8 cellular contexts compared by ENCODE assay signal in the genomic region with DNA sequence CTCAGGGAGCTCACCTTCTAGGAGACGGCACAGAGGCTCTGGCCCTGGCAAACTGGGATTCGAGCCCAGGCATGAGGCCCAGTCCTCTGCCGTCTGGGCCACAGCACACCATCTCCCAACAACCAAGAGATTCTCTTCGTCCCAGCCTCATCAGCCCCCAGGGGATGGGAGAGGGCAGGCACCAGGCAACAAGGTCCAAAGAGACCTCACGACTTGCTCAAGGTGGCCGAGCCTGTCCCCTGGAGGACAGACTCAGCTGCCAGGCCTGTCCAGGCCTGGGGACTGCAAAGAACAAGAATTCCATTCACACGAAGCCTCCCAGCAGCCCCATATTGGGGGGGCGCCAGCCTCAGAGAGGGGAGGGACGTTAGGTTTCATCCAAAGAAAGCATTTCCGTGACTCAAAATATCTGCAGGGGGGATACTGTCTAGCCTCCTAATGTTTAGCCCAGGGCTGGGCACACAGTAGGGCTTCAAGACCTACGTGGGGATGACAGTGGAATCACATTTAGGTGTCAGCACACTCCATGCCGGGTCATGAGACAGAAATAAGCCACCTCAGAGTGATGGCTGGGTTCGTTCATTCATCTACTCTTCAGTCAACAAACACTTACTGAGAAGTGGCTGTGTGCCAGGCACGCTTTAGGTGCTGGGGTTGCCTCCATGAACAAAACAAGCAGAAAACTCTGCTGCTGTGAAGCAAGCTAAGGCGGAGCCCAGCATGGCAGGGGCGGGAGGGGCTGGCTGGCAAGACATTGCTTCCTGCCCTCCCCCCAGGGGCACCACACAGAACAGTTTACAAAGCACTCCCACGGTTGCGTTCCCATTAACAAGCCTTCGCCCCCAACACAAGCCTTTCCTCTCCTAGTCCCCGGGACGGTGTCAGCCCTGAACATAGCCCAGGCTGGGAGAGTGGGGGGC. TPM values are rescaled to one million over a fixed set of nuclear protein-coding genes. Genes with fewer than 3 reads are reported as not detected.
DNase-seq lines count a peak whose midpoint lies in the region; ATAC-seq and TF ChIP-seq lines count a peak whose summit lies in the region.

No MANE protein-coding gene starts in this region.

- no peak overlapping the region for H3K4me3 ChIP-seq in lower lobe of right lung
- no peak overlapping the region for H3K4me3 ChIP-seq in vagina

- H3K4me1 Mint-ChIP-seq in activated T-helper 2 cell treated with anti-CD3 and anti-CD28 coated beads, Interferon-gamma antibody, Interleukin-2, Interleukin-4, amounts not matched to agents 10 μg/mL and 5 μg/mL and 100 μg/mL, durations not matched to agents 14 hours and 24 hours and 36 hours (ENCODE audit: low read depth): peaks cover 37% of the 10 kb centered on the region

- TF ChIP-seq CTCF in lower lobe of right lung (IDR thresholded peaks at IDR 0.05) (no peak), vagina (IDR thresholded peaks at IDR 0.05) (no peak)

- H3K27ac Mint-ChIP-seq in activated T-helper 2 cell treated with anti-CD3 and anti-CD28 coated beads, Interferon-gamma antibody, Interleukin-2, Interleukin-4, amounts not matched to agents 10 μg/mL and 5 μg/mL and 100 μg/mL, durations not matched to agents 14 hours and 24 hours and 36 hours: no peak overlapping the region

- H3K4me3 Mint-ChIP-seq in activated T-helper 2 cell treated with anti-CD3 and anti-CD28 coated beads, Interferon-gamma antibody, Interleukin-2, Interleukin-4, amounts not matched to agents 10 μg/mL and 5 μg/mL and 100 μg/mL, durations not matched to agents 14 hours and 24 hours and 36 hours (ENCODE audit: low read depth): peak overlapping the region; percentile 47

- H3K27me3 Mint-ChIP-seq in activated T-helper 2 cell treated with anti-CD3 and anti-CD28 coated beads, Interferon-gamma antibody, Interleukin-2, Interleukin-4, amounts not matched to agents 10 μg/mL and 5 μg/mL and 100 μg/mL, durations not matched to agents 14 hours and 24 hours and 36 hours (ENCODE audit: low read depth): peaks cover 14% of the 10 kb centered on the region

- peaks cover 4% of the 10 kb centered on the region for H3K36me3 Mint-ChIP-seq in activated T-helper 2 cell treated with anti-CD3 and anti-CD28 coated beads, Interferon-gamma antibody, Interleukin-2, Interleukin-4, amounts not matched to agents 10 μg/mL and 5 μg/mL and 100 μg/mL, durations not matched to agents 14 hours and 24 hours and 36 hours (ENCODE audit: low read depth)

- H3K36me3 ChIP-seq in lower lobe of right lung (no peaks in the 10 kb centered on the region), vagina (no peaks in the 10 kb centered on the region)

- H3K9me3 ChIP-seq in lower lobe of right lung (no peaks in the 10 kb centered on the region), vagina (no peaks in the 10 kb centered on the region)

- ATAC-seq in lower lobe of right lung (no peak), HG02973 (IDR thresholded peaks at IDR 0.05; ENCODE audit: unreplicated experiment) (no peak), GM19328 (IDR thresholded peaks at IDR 0.05; ENCODE audit: unreplicated experiment) (no peak)

- TF ChIP-seq POLR2A in vagina (IDR thresholded peaks at IDR 0.05): no peak

- intact Hi-C loops in activated T-helper 2 cell treated with anti-CD3 and anti-CD28 coated beads, Interferon-gamma antibody, Interleukin-2, Interleukin-4, amounts not matched to agents 10 μg/mL and 5 μg/mL and 100 μg/mL, durations not matched to agents 14 hours and 24 hours and 36 hours (cut with micrococcal nuclease): no loop called here
- intact Hi-C loops in lower lobe of right lung (cut with DNase I): no loop called here
- intact Hi-C loops in vagina (cut with DNase I): no loop called here

- no peaks in the 10 kb centered on the region for H3K9me3 Mint-ChIP-seq in activated T-helper 2 cell treated with anti-CD3 and anti-CD28 coated beads, Interferon-gamma antibody, Interleukin-2, Interleukin-4, amounts not matched to agents 10 μg/mL and 5 μg/mL and 100 μg/mL, durations not matched to agents 14 hours and 24 hours and 36 hours

- H3K27me3 ChIP-seq in lower lobe of right lung (ENCODE audit: low read depth): no peaks in the 10 kb centered on the region
- H3K27me3 ChIP-seq in vagina: peaks cover 5% of the 10 kb centered on the region

- H3K27ac ChIP-seq in lower lobe of right lung (peak overlapping the region; percentile 62), vagina (peak overlapping the region; percentile 33)

- peaks cover 55% of the 10 kb centered on the region for H3K4me1 ChIP-seq in lower lobe of right lung
- H3K4me1 ChIP-seq in vagina: peaks cover 62% of the 10 kb centered on the region

- peak; percentile 34 for DNase-seq in DMS153 treated with DMSO at 0.1 percent for 48 hours (lab: John Stamatoyannopoulos, UW; ENCODE audit: unreplicated experiment)
- peak; percentile 62 for DNase-seq in NCI-H226
- DNase-seq in activated T-helper 2 cell treated with anti-CD3 and anti-CD28 coated beads, Interferon-gamma antibody, Interleukin-2, Interleukin-4, amounts not matched to agents 10 μg/mL and 5 μg/mL and 100 μg/mL, durations not matched to agents 14 hours and 24 hours and 36 hours (ENCODE audit: low spot score): no peak
- peak; percentile 69 for DNase-seq in lower lobe of right lung
- no peak for DNase-seq in vagina (ENCODE audit: extremely low spot score in 2 of 2)
- DNase-seq in NCI-H526 (lab: John Stamatoyannopoulos, UW): no peak

RNA-seq across cellular contexts. Expression of gene CARNS1, which starts 1.2 kb away (rescaled TPM):
- 0.51 and 0.68 TPM in 2 replicates for total RNA-seq in activated T-helper 2 cell treated with anti-CD3 and anti-CD28 coated beads, Interferon-gamma antibody, Interleukin-2, Interleukin-4, amounts not matched to agents 10 μg/mL and 5 μg/mL and 100 μg/mL, durations not matched to agents 14 hours and 24 hours and 36 hours
- total RNA-seq in lower lobe of right lung (0.71 TPM), vagina (1.7 TPM)

RNA-seq across cellular contexts. Expression of gene RPS6KB2, which starts 11.6 kb away (rescaled TPM):
- total RNA-seq in activated T-helper 2 cell treated with anti-CD3 and anti-CD28 coated beads, Interferon-gamma antibody, Interleukin-2, Interleukin-4, amounts not matched to agents 10 μg/mL and 5 μg/mL and 100 μg/mL, durations not matched to agents 14 hours and 24 hours and 36 hours: 67.6 and 70.2 TPM in 2 replicates
- total RNA-seq in lower lobe of right lung (42.1 TPM), vagina (50.6 TPM)

RNA-seq across cellular contexts. Expression of gene TBC1D10C, which starts 12.8 kb away (rescaled TPM):
- 112 and 118 TPM in 2 replicates for total RNA-seq in activated T-helper 2 cell treated with anti-CD3 and anti-CD28 coated beads, Interferon-gamma antibody, Interleukin-2, Interleukin-4, amounts not matched to agents 10 μg/mL and 5 μg/mL and 100 μg/mL, durations not matched to agents 14 hours and 24 hours and 36 hours
- total RNA-seq in lower lobe of right lung: 45.3 TPM
- total RNA-seq in vagina: 6.6 TPM

RNA-seq across cellular contexts. Expression of gene PPP1CA, which starts 15.0 kb away (rescaled TPM):
- 250 and 262 TPM in 2 replicates for total RNA-seq in activated T-helper 2 cell treated with anti-CD3 and anti-CD28 coated beads, Interferon-gamma antibody, Interleukin-2, Interleukin-4, amounts not matched to agents 10 μg/mL and 5 μg/mL and 100 μg/mL, durations not matched to agents 14 hours and 24 hours and 36 hours
- total RNA-seq in lower lobe of right lung: 144 TPM
- 102 TPM for total RNA-seq in vagina

RNA-seq across cellular contexts. Expression of gene PTPRCAP, which starts 20.8 kb away (rescaled TPM):
- total RNA-seq in activated T-helper 2 cell treated with anti-CD3 and anti-CD28 coated beads, Interferon-gamma antibody, Interleukin-2, Interleukin-4, amounts not matched to agents 10 μg/mL and 5 μg/mL and 100 μg/mL, durations not matched to agents 14 hours and 24 hours and 36 hours: 89.8 and 94.4 TPM in 2 replicates
- 15.7 TPM for total RNA-seq in lower lobe of right lung
- 18.2 TPM for total RNA-seq in vagina

Comparison
In these comparisons a context has a peak if more than half of its experiments do, and no peak if none do; other contexts are left out.
1. DNase-seq: peak in DMS153 treated with DMSO at 0.1 percent for 48 hours (single experiment), NCI-H226 (single experiment) and lower lobe of right lung (single experiment); none in activated T-helper 2 cell treated with anti-CD3 and anti-CD28 coated beads, Interferon-gamma antibody, Interleukin-2, Interleukin-4, amounts not matched to agents 10 μg/mL and 5 μg/mL and 100 μg/mL, durations not matched to agents 14 hours and 24 hours and 36 hours (single experiment), vagina (0 of 2) and NCI-H526 (0 of 2).